ENCODE assay signal across 8 cellular contexts in the genomic region with DNA sequence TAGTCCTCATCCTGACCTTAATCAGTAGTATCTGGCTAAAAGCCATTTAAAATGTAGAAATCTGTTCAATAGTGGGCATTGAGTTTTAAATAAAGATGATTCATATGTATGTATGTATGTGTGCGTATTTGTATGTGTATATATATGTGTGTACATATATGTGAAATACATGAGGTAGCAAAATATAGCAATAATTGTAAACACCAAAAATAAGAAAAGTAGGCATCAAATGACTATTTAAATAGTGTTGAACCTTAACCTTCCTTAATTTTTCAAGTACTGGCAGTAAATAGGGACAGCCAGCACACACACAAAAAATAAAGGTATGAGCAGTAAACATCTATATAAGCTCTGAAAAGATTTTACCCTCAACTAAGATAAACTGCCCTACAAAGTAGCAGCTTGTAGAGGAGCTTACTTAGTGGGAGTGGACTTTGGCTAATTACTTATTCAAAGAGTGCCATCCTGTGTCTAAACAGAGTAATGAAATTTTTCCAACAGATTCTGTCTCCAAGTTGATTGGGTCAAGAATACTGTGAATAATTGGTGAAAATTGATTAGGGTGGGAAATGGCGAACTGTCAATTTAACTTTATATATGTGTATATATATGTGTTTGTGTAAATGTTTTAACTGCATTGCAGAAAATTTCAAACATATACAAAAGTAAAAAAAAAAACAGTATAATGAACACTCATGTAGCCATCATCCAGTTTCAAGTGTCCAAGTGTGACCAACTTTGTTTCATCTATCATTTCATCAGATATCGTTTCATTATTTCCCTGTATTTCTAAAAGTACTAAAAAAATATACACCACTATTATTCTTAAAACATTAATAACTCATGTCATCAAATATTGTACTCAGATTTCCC. TPM values are rescaled to one million over a fixed set of nuclear protein-coding genes. Genes with fewer than 3 reads are reported as not detected.
DNase-seq lines count a peak whose midpoint lies in the region; FAIRE-seq and TF ChIP-seq lines count a peak whose summit lies in the region.

No MANE protein-coding gene starts in this region.

- DNase-seq in SIG-M5 treated with dmso at 0.1 percent for 504 hours (lab: John Stamatoyannopoulos, UW; ENCODE audit: unreplicated experiment), result peak; percentile 80
- no peak for DNase-seq in SIG-M5 (lab: John Stamatoyannopoulos, UW)
- DNase-seq in H7, result peak; percentile 39
- DNase-seq in SK-MEL-5 (ENCODE audit: low read depth, low spot score), result peak; percentile 76
- DNase-seq in middle frontal gyrus (ENCODE audit: extremely low spot score, low spot score), result peak; percentile 51
- DNase-seq in urothelium cell line (ENCODE audit: low spot score), result peak; percentile 30

- no peak overlapping the region for H3K4me3 ChIP-seq in H7 (ENCODE audit: insufficient read depth, low read depth, low read length)
- H3K4me3 ChIP-seq in endocrine pancreas (ENCODE audit: control insufficient read depth, insufficient read depth, low read length), result peak overlapping the region; percentile 99

- H3K27me3 ChIP-seq in H7 (ENCODE audit: control insufficient read depth, insufficient read depth, low read length), result peaks cover 3% of the 10 kb centered on the region; the same call in 1 of the 2 replicates
- H3K27me3 ChIP-seq in endocrine pancreas (ENCODE audit: control insufficient read depth, insufficient read depth, low read length), result no peaks in the 10 kb centered on the region

- no peaks in the 10 kb centered on the region for H3K36me3 ChIP-seq in H7 (replicated peaks; ENCODE audit: control insufficient read depth, insufficient read depth, low read length)
- H3K36me3 ChIP-seq in endocrine pancreas (ENCODE audit: control insufficient read depth, insufficient read depth, low read length), result no peaks in the 10 kb centered on the region

- H3K9me3 ChIP-seq in endocrine pancreas (ENCODE audit: control insufficient read depth, low read length), result no peaks in the 10 kb centered on the region

- in situ Hi-C loops in SK-MEL-5 (cut with HindIII; ENCODE audit: low pct_unique_long_range_greater_than_20kb, low sequenced_read_pairs), result loop anchor here (25.0 kb wide), 2 partner anchors 371 to 671 kb away; no protein-coding TSS in a partner anchor

- TF ChIP-seq CTCF in LNCAP (IDR thresholded peaks at IDR 0.05), result peak; percentile 61

- H3K4me1 ChIP-seq in endocrine pancreas (ENCODE audit: control insufficient read depth, insufficient read depth, low read length), result no peaks in the 10 kb centered on the region

- no peak for FAIRE-seq in urothelium cell line (lab: Jason Lieb, UNC)

- H3K9ac ChIP-seq in endocrine pancreas (ENCODE audit: control insufficient read depth, insufficient read depth, low read length), result no peak overlapping the region

RNA-seq across cellular contexts. Expression of a gene that starts 2.0 kb away (rescaled TPM):
- 1.3 and 1.5 TPM in 2 replicates for total RNA-seq in H7 (2014; rRNA removed; shearing (Covaris generic))
- 4.3 and 4.5 TPM in 2 replicates for total RNA-seq in SK-MEL-5 (2014; rRNA removed; shearing (Covaris generic))
- polyA plus RNA-seq in SK-MEL-5 (2015; cell fraction: cytosol; rRNA removed), result 0.68 and 0.81 TPM in 2 replicates
- 21.2 and 27.1 TPM in 2 replicates for polyA plus RNA-seq in SK-MEL-5 (2015; cell fraction: nucleus; rRNA removed)
